Comparison of ENCODE assay signal across 8 cellular contexts in the genomic region with DNA sequence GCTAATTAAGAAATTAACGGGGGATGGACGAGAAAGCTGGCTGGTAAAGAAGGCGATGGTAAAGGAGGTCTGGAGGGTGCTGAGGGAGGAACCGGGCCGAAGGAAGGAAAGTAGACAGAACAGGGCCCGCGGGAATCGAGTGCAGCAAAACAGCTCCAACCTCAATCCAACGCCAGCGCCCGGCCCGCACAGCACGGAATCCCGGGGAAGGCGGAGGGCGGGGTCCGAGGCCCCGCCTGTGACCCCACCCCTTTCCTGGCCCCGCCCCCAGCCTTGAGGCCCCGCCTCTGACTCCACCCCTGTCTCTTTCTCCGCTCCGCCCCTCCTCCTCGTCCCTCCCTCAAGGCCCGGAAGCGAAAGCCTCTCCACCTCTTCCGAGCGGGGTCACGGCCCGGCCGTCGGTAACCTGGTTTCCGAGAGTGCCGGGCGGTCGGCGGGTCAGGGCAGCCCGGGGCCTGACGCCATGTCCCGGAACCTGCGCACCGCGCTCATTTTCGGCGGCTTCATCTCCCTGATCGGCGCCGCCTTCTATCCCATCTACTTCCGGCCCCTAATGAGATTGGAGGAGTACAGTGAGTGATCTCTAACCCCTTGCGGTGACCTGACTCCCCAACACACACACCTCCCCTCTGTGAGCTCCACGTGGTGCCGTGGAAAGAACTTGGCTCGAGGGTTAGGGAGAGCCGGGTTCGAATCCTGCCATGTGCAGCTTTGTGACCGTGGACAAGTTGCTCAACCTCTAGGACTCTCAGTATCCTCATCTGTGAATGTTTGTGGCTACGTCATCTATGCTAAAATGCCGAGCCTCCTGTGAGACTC. TPM values are rescaled to one million over a fixed set of nuclear protein-coding genes. Genes with fewer than 3 reads are reported as not detected.
DNase-seq lines count a peak whose midpoint lies in the region; ATAC-seq, FAIRE-seq and TF ChIP-seq lines count a peak whose summit lies in the region.

Gene SMIM20 (plus strand): TSS at position 370 of the 819 bp plus-strand sequence. CDS start 94 bp downstream, at position 464.

- H3K36me3 ChIP-seq in kidney (ENCODE audit: control insufficient read depth in 1 of 2, insufficient read depth in 2 of 2, low read length in 2 of 2), result no peaks in the 10 kb centered on the region

- H3K4me3 ChIP-seq in kidney (ENCODE audit: low read length in 2 of 2), result peak within 1 kb of the TSS; percentile 79 to 82

- DNase-seq in AG20443 (ENCODE audit: low spot score) (peak; percentile 97), NCI-H446 (lab: John Stamatoyannopoulos, UW) (peak; percentile 13 to 82), cerebellar cortex (ENCODE audit: low spot score) (peak; percentile 94), kidney (peak; percentile 97)
- DNase-seq in activated CD4-positive, CD25-positive, alpha-beta regulatory T cell treated with anti-CD3 and anti-CD28 coated beads, Interleukin-2, amount 50 U/mL, for 72 hours, result peak; percentile 90
- DNase-seq in stimulated activated CD4-positive, alpha-beta T cell treated with anti-CD3 and anti-CD28 coated beads, Interleukin-15, amount 100 ng/mL, for 24 hours, result peak; percentile 90

- H3K9ac ChIP-seq in kidney (ENCODE audit: low read length in 2 of 2), result peak within 1 kb of the TSS; percentile 50 to 78

- TF ChIP-seq CTCF in kidney (IDR thresholded peaks at IDR 0.05; ENCODE audit: borderline replicate concordance, extremely low read depth, insufficient read depth), result no peak

- H3K27ac ChIP-seq in kidney (ENCODE audit: low read depth in 2 of 2, low read length in 2 of 2), result peak within 1 kb of the TSS; percentile 79 to 90

- intact Hi-C loops in kidney (cut with DNase I), result no loop called here

- ATAC-seq in GM19025 (IDR thresholded peaks at IDR 0.05; ENCODE audit: low read depth, unreplicated experiment), result peak; percentile 90
- peak; percentile 94 for ATAC-seq in HG03280 (IDR thresholded peaks at IDR 0.05; ENCODE audit: unreplicated experiment)

- H3K4me1 ChIP-seq in kidney (ENCODE audit: control insufficient read depth in 1 of 2, insufficient read depth in 1 of 2, low read depth in 1 of 2, low read length in 2 of 2), result peaks cover 6 to 7% of the 10 kb centered on the region in 2 donors

- no peaks in the 10 kb centered on the region for H3K9me3 ChIP-seq in kidney (ENCODE audit: control insufficient read depth in 1 of 2, low read length in 2 of 2)

- FAIRE-seq in kidney (lab: Jason Lieb, UNC), result no peak

RNA-seq across cellular contexts. Expression of gene SMIM20, which starts in this region (rescaled TPM):
- total RNA-seq in kidney, result 23.8 TPM
- 97.2 TPM for polyA plus RNA-seq in kidney (ENCODE audit: insufficient read depth, low read depth, low replicate concordance)

Comparison
In these comparisons a context has a peak if more than half of its experiments do, and no peak if none do; other contexts are left out.
1. Peak in every context shown above with its lines: DNase-seq, ATAC-seq, H3K4me3 ChIP-seq and H3K27ac ChIP-seq.